1 cellular context compared by ENCODE assay signal in genomic region chr4:15976456-15977096, GRCh38.
TF ChIP-seq lines count a peak whose summit lies in the region.

No MANE protein-coding gene starts in this region.

TF ChIP-seq in K562, 482 proteins besides CTCF, POLR2A, EP300 and RAD21:
- TF ChIP-seq ZKSCAN8 (CRISPR knock-in tag; IDR thresholded peaks at IDR 0.05) (no peak), SAFB (IDR thresholded peaks at IDR 0.05; ENCODE audit: borderline replicate concordance, low read depth, low read length) (no peak)
- TF ChIP-seq, protein P1, sequence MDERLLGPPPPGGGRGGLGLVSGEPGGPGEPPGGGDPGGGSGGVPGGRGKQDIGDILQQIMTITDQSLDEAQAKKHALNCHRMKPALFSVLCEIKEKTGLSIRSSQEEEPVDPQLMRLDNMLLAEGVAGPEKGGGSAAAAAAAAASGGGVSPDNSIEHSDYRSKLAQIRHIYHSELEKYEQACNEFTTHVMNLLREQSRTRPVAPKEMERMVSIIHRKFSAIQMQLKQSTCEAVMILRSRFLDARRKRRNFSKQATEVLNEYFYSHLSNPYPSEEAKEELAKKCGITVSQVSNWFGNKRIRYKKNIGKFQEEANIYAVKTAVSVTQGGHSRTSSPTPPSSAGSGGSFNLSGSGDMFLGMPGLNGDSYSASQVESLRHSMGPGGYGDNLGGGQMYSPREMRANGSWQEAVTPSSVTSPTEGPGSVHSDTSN (CRISPR knock-in tag; IDR thresholded peaks at IDR 0.05; ENCODE audit: low read depth), result no peak
- TF ChIP-seq, protein P1 (tag; conservative IDR thresholded peaks at IDR 0.05; ENCODE audit: low read depth), result no peak
